In the genomic region with DNA sequence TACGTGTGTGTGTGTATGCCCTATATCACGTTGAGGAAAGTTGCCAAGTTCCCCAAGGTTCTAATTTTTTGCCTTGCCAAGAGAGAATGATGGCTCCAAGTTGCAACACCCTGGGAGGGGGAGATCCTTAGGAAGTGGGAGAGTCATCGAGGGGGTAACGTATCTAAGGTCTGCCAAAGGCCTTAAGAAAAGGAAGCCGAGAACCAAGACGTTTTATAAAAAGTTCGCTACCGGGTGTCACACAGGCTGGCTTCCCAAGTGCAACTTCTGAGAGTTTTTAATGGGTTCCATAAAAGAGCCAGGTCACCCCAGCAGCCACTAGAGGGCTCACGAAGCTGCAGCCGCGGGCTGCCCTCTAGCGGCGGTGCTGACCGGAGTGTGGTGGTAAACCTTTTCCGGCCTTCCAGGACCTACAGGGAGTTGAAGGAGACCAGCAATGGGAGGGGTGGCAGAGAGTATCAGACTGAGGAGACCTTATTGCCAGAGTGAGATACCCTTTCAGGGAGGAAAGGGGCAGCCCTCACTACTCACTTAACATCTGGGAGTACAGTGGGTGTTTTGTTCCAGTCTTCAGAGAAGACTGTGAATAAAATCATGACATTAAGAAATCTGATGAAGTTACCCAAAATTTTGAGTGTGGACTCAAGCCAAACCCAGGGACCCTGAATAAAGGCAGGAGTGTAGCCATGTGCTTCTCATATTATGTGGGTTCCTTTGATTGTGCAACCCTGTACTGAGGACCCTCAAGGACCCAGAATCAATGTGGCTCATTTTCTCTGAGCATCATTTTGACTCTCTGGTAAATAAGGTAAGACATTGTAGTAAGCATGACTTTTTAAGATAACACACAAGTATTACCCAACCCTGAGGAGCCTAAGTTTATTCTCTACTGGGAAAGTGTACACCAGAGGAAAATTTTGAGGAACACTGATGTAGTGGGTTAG, we compare ENCODE assay signal across 8 cellular contexts. TPM values are rescaled to one million over a fixed set of nuclear protein-coding genes. Genes with fewer than 3 reads are reported as not detected.
DNase-seq lines count a peak whose midpoint lies in the region; ATAC-seq, FAIRE-seq and TF ChIP-seq lines count a peak whose summit lies in the region.

No MANE protein-coding gene starts in this region.

- H3K36me3 ChIP-seq in SJSA1 (peaks cover 7% of the 10 kb centered on the region; the same call in 1 of the 2 replicates), pancreas (no peaks in the 10 kb centered on the region), tibial artery (no peaks in the 10 kb centered on the region)

- peak; percentile 33 for TF ChIP-seq POLR2A in GM10847 (IDR thresholded peaks at IDR 0.05; ENCODE audit: extremely low read depth, insufficient read length)

- H3K4me1 ChIP-seq in SJSA1 (replicated peaks) (peaks cover 22% of the 10 kb centered on the region), pancreas (peaks cover 10 to 24% (median 14%) of the 10 kb centered on the region in 3 donors), tibial artery (peaks cover 0 to 29% (median 13%) of the 10 kb centered on the region in 4 donors)

- H3K27ac ChIP-seq in SJSA1 (peak overlapping the region; percentile 22; the same call in 1 of the 2 replicates), pancreas (peak overlapping the region in 3 of 4 donors; percentile 42 to 84 (median 68)), tibial artery (peak overlapping the region; percentile 19 to 79)

- H3K4me3 Mint-ChIP-seq in HFFc6 (peak overlapping the region; percentile 98), glutamatergic neuron (ENCODE audit: unreplicated experiment) (peak overlapping the region; percentile 51)

- H3K9me3 ChIP-seq in SJSA1 (replicated peaks) (no peaks in the 10 kb centered on the region; the same call in 1 of the 2 replicates), pancreas (no peaks in the 10 kb centered on the region), tibial artery (no peaks in the 10 kb centered on the region)

- no peak for FAIRE-seq in pancreas (lab: Jason Lieb, UNC)

- 0 out of 2 replicates have a peak, but pooled peaks cover 7% of the 10 kb centered on the region for H3K27me3 Mint-ChIP-seq in HFFc6 (ENCODE audit: insufficient read depth)
- H3K27me3 Mint-ChIP-seq in glutamatergic neuron (ENCODE audit: unreplicated experiment): peaks cover 8% of the 10 kb centered on the region

- DNase-seq in HFFc6 (peak; percentile 89), MV-4-11 (lab: John Stamatoyannopoulos, UW) (peak; percentile 94), SJSA1 (ENCODE audit: low read depth in 1 of 2, low spot score in 2 of 2) (peak; percentile 75 to 90), glutamatergic neuron (peak; percentile 92), pancreas (peak; percentile 83 to 95 (median 92)), tibial artery (peak; percentile 86 to 92)
- DNase-seq in activated naive CD4-positive, alpha-beta T cell treated with Interleukin-2 at 50 U/mL for 16 hours: peak; percentile 90

- peak; percentile 79 to 86 (median 84) for ATAC-seq in pancreas

- peak overlapping the region; percentile 77 for H3K27ac Mint-ChIP-seq in HFFc6
- peak overlapping the region; percentile 59 for H3K27ac Mint-ChIP-seq in glutamatergic neuron (ENCODE audit: unreplicated experiment)

- TF ChIP-seq CTCF in HFFc6 (IDR thresholded peaks at IDR 0.05): peak; percentile 100
- peak; percentile 98 for TF ChIP-seq CTCF in glutamatergic neuron (IDR thresholded peaks at IDR 0.05; ENCODE audit: partially characterized antibody, unreplicated experiment)
- TF ChIP-seq CTCF in pancreas (IDR thresholded peaks at IDR 0.05): peak; percentile 97 to 99 (median 99)
- peak; percentile 97 to 99 for TF ChIP-seq CTCF in tibial artery (IDR thresholded peaks at IDR 0.05)

- intact Hi-C loops in pancreas (cut with DNase I): no loop called here
- intact Hi-C loops in tibial artery (cut with DNase I; ENCODE audit: low total_unique reads): no loop called here

- H3K9me3 Mint-ChIP-seq in HFFc6 (no peaks in the 10 kb centered on the region), glutamatergic neuron (ENCODE audit: unreplicated experiment) (peaks cover 8% of the 10 kb centered on the region)

- no peaks in the 10 kb centered on the region for H3K36me3 Mint-ChIP-seq in HFFc6 (ENCODE audit: low read depth)
- H3K36me3 Mint-ChIP-seq in glutamatergic neuron (ENCODE audit: unreplicated experiment): no peaks in the 10 kb centered on the region

- H3K4me3 ChIP-seq in SJSA1 (peak overlapping the region; percentile 11; the same call in 1 of the 2 replicates), pancreas (peak overlapping the region in 2 of 4 donors; percentile 21 to 36), tibial artery (peak overlapping the region; percentile 31 to 37)

- H3K27me3 ChIP-seq in SJSA1 (replicated peaks) (no peaks in the 10 kb centered on the region), pancreas (no peaks in the 10 kb centered on the region), tibial artery (no peaks in the 10 kb centered on the region)

- 1% methylated on average over 15 of the region's 15 CpGs for WGBS in pancreas, 2 donors

- H3K4me1 Mint-ChIP-seq in HFFc6 (ENCODE audit: low read depth): peaks cover 33% of the 10 kb centered on the region
- peaks cover 13% of the 10 kb centered on the region for H3K4me1 Mint-ChIP-seq in glutamatergic neuron (ENCODE audit: low read depth, unreplicated experiment)

RNA-seq across cellular contexts. Expression of a gene that starts 2.5 kb away (rescaled TPM):
- 10 to 100 TPM; 13.8 to 20.1 (median 16.5) TPM for total RNA-seq in HFFc6 (2021; fragmentation: NEBNext Ultra II Directional; extraction: Animal tissue kit (Norgen Biotek cat#: 25700))
- total RNA-seq in SJSA1 (2014; rRNA removed; shearing (Covaris generic)): 4.2 and 5.5 TPM in 2 replicates
- total RNA-seq in glutamatergic neuron (ENCODE audit: unreplicated experiment) (34.1 TPM), pancreas (10 to 100 TPM in 1 of 6 donors, 1 to 10 TPM in 5; 4.7 to 12.4 (median 6.4) TPM)
- 1 to 10 TPM; 1.3 to 2.1 TPM for polyA plus RNA-seq in pancreas
